ENCODE assay signal across 2 cellular contexts in genomic region chr2:191881982-191882816, GRCh38.
A peak's percentile ranks its signal among the peaks of the same experiment; 100 is the strongest.
TF ChIP-seq lines count a peak whose summit lies in the region.

No MANE protein-coding gene starts in this region.

TF ChIP-seq in K562, 482 proteins besides CTCF, POLR2A, EP300 and RAD21:
- TF ChIP-seq ZNF212 (CRISPR knock-in tag; IDR thresholded peaks at IDR 0.05): no peak
- TF ChIP-seq ZBTB33 (CRISPR knock-in tag; IDR thresholded peaks at IDR 0.05): 0 out of 2 replicates have a peak, but pooled peaks have one; percentile 46

TF ChIP-seq in liver, 16 proteins besides CTCF, POLR2A, EP300 and RAD21:
- TF ChIP-seq HNF4A (conservative IDR thresholded peaks at IDR 0.05) (peak; percentile 22 to 33), NR2F2 (IDR thresholded peaks at IDR 0.05) (no peak)
TF ChIP-seq in liver: peak in this region for 1.
